In the genomic region with DNA sequence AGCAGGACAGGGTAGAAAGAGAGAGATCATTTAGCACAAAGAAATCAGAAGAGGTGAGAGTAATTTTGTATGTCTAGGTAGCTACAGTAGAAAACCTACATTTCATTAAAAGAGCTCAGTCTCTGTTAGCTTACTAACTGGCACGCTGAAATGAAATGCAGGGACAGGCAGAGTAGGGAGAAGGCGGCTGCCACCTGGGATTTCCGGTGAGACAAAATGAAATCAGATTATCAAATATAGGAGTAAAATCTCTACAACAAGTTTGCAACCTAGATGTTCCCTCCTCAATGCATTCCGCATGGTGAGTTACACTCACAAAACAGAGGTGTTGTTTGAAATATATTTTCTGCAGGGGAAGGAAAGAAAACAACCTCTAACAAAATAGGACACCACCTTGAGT, we compare ENCODE assay signal across 1 cellular context.
TF ChIP-seq lines count a peak whose summit lies in the region.

No MANE protein-coding gene starts in this region.

TF ChIP-seq in WTC11, 78 proteins besides CTCF, POLR2A, EP300 and RAD21 (continued from another document):
- TF ChIP-seq, protein P1, sequence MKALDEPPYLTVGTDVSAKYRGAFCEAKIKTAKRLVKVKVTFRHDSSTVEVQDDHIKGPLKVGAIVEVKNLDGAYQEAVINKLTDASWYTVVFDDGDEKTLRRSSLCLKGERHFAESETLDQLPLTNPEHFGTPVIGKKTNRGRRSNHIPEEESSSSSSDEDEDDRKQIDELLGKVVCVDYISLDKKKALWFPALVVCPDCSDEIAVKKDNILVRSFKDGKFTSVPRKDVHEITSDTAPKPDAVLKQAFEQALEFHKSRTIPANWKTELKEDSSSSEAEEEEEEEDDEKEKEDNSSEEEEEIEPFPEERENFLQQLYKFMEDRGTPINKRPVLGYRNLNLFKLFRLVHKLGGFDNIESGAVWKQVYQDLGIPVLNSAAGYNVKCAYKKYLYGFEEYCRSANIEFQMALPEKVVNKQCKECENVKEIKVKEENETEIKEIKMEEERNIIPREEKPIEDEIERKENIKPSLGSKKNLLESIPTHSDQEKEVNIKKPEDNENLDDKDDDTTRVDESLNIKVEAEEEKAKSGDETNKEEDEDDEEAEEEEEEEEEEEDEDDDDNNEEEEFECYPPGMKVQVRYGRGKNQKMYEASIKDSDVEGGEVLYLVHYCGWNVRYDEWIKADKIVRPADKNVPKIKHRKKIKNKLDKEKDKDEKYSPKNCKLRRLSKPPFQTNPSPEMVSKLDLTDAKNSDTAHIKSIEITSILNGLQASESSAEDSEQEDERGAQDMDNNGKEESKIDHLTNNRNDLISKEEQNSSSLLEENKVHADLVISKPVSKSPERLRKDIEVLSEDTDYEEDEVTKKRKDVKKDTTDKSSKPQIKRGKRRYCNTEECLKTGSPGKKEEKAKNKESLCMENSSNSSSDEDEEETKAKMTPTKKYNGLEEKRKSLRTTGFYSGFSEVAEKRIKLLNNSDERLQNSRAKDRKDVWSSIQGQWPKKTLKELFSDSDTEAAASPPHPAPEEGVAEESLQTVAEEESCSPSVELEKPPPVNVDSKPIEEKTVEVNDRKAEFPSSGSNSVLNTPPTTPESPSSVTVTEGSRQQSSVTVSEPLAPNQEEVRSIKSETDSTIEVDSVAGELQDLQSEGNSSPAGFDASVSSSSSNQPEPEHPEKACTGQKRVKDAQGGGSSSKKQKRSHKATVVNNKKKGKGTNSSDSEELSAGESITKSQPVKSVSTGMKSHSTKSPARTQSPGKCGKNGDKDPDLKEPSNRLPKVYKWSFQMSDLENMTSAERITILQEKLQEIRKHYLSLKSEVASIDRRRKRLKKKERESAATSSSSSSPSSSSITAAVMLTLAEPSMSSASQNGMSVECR (CRISPR knock-in tag; IDR thresholded peaks at IDR 0.05; ENCODE audit: borderline replicate concordance), result no peak
